2 cellular contexts compared by ENCODE assay signal in genomic region chr9:106634183-106634582, GRCh38.
TF ChIP-seq lines count a peak whose summit lies in the region.

No MANE protein-coding gene starts in this region.

TF ChIP-seq in SK-N-SH treated with all-trans-retinoic acid at 6 μM for 48 hours, 23 proteins besides CTCF, POLR2A, EP300 and RAD21 (continued from another document):
- TF ChIP-seq, protein P1, sequence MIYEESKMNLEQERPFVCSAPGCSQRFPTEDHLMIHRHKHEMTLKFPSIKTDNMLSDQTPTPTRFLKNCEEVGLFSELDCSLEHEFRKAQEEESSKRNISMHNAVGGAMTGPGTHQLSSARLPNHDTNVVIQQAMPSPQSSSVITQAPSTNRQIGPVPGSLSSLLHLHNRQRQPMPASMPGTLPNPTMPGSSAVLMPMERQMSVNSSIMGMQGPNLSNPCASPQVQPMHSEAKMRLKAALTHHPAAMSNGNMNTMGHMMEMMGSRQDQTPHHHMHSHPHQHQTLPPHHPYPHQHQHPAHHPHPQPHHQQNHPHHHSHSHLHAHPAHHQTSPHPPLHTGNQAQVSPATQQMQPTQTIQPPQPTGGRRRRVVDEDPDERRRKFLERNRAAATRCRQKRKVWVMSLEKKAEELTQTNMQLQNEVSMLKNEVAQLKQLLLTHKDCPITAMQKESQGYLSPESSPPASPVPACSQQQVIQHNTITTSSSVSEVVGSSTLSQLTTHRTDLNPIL (CRISPR knock-in tag; IDR thresholded peaks at IDR 0.05; ENCODE audit: low read depth), result no peak
- TF ChIP-seq, protein P2, sequence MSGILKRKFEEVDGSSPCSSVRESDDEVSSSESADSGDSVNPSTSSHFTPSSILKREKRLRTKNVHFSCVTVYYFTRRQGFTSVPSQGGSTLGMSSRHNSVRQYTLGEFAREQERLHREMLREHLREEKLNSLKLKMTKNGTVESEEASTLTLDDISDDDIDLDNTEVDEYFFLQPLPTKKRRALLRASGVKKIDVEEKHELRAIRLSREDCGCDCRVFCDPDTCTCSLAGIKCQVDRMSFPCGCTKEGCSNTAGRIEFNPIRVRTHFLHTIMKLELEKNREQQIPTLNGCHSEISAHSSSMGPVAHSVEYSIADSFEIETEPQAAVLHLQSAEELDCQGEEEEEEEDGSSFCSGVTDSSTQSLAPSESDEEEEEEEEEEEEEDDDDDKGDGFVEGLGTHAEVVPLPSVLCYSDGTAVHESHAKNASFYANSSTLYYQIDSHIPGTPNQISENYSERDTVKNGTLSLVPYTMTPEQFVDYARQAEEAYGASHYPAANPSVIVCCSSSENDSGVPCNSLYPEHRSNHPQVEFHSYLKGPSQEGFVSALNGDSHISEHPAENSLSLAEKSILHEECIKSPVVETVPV (CRISPR knock-in tag; IDR thresholded peaks at IDR 0.05), result no peak
- TF ChIP-seq SNAI2 (CRISPR knock-in tag; IDR thresholded peaks at IDR 0.05) (no peak), OSR1 (CRISPR knock-in tag; IDR thresholded peaks at IDR 0.05) (no peak), TOX (CRISPR knock-in tag; IDR thresholded peaks at IDR 0.05; ENCODE audit: borderline replicate concordance) (no peak), ARNTL (CRISPR knock-in tag; IDR thresholded peaks at IDR 0.05; ENCODE audit: borderline replicate concordance, low read depth) (no peak), ZC3H10 (CRISPR knock-in tag; IDR thresholded peaks at IDR 0.05) (no peak), ZNF565 (CRISPR knock-in tag; conservative IDR thresholded peaks at IDR 0.05; ENCODE audit: low read depth) (no peak), ZNF8 (CRISPR knock-in tag; IDR thresholded peaks at IDR 0.05) (no peak), ZFP3 (CRISPR knock-in tag; IDR thresholded peaks at IDR 0.05) (no peak), ISL1 (CRISPR knock-in tag; IDR thresholded peaks at IDR 0.05) (no peak), ESRRG (CRISPR knock-in tag; IDR thresholded peaks at IDR 0.05) (no peak), ZFP30 (CRISPR knock-in tag; IDR thresholded peaks at IDR 0.05) (no peak), ZNF70 (CRISPR knock-in tag; IDR thresholded peaks at IDR 0.05) (no peak), PATZ1 (CRISPR knock-in tag; IDR thresholded peaks at IDR 0.05; ENCODE audit: borderline replicate concordance) (no peak)
- TF ChIP-seq, protein P3, sequence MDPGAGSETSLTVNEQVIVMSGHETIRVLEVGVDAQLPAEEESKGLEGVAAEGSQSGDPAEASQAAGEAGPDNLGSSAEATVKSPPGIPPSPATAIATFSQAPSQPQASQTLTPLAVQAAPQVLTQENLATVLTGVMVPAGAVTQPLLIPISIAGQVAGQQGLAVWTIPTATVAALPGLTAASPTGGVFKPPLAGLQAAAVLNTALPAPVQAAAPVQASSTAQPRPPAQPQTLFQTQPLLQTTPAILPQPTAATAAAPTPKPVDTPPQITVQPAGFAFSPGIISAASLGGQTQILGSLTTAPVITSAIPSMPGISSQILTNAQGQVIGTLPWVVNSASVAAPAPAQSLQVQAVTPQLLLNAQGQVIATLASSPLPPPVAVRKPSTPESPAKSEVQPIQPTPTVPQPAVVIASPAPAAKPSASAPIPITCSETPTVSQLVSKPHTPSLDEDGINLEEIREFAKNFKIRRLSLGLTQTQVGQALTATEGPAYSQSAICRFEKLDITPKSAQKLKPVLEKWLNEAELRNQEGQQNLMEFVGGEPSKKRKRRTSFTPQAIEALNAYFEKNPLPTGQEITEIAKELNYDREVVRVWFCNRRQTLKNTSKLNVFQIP (CRISPR knock-in tag; IDR thresholded peaks at IDR 0.05; ENCODE audit: borderline replicate concordance, low read depth), result no peak
- TF ChIP-seq, protein P4, sequence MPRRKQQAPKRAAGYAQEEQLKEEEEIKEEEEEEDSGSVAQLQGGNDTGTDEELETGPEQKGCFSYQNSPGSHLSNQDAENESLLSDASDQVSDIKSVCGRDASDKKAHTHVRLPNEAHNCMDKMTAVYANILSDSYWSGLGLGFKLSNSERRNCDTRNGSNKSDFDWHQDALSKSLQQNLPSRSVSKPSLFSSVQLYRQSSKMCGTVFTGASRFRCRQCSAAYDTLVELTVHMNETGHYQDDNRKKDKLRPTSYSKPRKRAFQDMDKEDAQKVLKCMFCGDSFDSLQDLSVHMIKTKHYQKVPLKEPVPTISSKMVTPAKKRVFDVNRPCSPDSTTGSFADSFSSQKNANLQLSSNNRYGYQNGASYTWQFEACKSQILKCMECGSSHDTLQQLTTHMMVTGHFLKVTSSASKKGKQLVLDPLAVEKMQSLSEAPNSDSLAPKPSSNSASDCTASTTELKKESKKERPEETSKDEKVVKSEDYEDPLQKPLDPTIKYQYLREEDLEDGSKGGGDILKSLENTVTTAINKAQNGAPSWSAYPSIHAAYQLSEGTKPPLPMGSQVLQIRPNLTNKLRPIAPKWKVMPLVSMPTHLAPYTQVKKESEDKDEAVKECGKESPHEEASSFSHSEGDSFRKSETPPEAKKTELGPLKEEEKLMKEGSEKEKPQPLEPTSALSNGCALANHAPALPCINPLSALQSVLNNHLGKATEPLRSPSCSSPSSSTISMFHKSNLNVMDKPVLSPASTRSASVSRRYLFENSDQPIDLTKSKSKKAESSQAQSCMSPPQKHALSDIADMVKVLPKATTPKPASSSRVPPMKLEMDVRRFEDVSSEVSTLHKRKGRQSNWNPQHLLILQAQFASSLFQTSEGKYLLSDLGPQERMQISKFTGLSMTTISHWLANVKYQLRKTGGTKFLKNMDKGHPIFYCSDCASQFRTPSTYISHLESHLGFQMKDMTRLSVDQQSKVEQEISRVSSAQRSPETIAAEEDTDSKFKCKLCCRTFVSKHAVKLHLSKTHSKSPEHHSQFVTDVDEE (CRISPR knock-in tag; IDR thresholded peaks at IDR 0.05), result no peak

TF ChIP-seq in SK-N-SH, 30 proteins besides CTCF, POLR2A, EP300 and RAD21 (continued from another document):
- TF ChIP-seq, protein P5, sequence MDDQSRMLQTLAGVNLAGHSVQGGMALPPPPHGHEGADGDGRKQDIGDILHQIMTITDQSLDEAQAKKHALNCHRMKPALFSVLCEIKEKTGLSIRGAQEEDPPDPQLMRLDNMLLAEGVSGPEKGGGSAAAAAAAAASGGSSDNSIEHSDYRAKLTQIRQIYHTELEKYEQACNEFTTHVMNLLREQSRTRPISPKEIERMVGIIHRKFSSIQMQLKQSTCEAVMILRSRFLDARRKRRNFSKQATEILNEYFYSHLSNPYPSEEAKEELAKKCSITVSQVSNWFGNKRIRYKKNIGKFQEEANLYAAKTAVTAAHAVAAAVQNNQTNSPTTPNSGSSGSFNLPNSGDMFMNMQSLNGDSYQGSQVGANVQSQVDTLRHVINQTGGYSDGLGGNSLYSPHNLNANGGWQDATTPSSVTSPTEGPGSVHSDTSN (IDR thresholded peaks at IDR 0.05), result no peak
- TF ChIP-seq FOSL2 (IDR thresholded peaks at IDR 0.05; ENCODE audit: borderline replicate concordance, low read depth) (no peak), TAF1 (IDR thresholded peaks at IDR 0.05; ENCODE audit: borderline replicate concordance, low read depth, low read length) (no peak), EZH2phosphoT487 (IDR thresholded peaks at IDR 0.05; ENCODE audit: borderline replicate concordance, low read depth) (no peak), ELF1 (IDR thresholded peaks at IDR 0.05) (no peak), TEAD4 (IDR thresholded peaks at IDR 0.05; ENCODE audit: borderline replicate concordance, insufficient read depth) (no peak), RCOR1 (IDR thresholded peaks at IDR 0.05; ENCODE audit: low read length) (no peak)
- TF ChIP-seq, protein P6, sequence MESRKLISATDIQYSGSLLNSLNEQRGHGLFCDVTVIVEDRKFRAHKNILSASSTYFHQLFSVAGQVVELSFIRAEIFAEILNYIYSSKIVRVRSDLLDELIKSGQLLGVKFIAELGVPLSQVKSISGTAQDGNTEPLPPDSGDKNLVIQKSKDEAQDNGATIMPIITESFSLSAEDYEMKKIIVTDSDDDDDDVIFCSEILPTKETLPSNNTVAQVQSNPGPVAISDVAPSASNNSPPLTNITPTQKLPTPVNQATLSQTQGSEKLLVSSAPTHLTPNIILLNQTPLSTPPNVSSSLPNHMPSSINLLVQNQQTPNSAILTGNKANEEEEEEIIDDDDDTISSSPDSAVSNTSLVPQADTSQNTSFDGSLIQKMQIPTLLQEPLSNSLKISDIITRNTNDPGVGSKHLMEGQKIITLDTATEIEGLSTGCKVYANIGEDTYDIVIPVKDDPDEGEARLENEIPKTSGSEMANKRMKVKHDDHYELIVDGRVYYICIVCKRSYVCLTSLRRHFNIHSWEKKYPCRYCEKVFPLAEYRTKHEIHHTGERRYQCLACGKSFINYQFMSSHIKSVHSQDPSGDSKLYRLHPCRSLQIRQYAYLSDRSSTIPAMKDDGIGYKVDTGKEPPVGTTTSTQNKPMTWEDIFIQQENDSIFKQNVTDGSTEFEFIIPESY (IDR thresholded peaks at IDR 0.05; ENCODE audit: borderline replicate concordance, low read depth), result no peak
